ENCODE assay signal across 1 cellular context in the genomic region with DNA sequence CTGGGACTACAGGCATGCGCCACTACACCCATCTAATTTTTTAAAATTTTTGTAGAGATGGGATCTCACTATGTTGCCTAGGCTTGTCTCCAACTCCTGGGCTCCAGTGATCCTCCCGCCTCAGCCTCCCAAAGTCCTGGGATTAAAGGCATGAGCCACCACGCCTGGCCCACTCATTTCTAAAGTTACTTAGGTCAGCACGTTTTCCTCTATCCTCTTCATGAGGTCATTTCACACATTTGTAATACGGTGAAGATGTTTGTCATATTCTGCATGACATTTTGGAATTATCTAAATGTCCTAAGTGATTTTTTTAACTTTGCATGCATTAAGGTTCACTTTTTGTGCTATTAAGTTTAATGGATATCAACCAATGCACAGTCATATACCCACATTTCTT.
TF ChIP-seq lines count a peak whose summit lies in the region.

No MANE protein-coding gene starts in this region.

TF ChIP-seq in GM12878, 131 proteins besides CTCF, POLR2A, EP300 and RAD21:
- TF ChIP-seq BHLHE40 (IDR thresholded peaks at IDR 0.05; ENCODE audit: borderline replicate concordance in 1 of 2, low read depth in 2 of 2, low read length in 1 of 2) (peak in 1 of 2 experiments; percentile 19; a peak in 1 of 4 replicates), JUNB (IDR thresholded peaks at IDR 0.05) (0 out of 2 replicates have a peak, but pooled peaks have one; percentile 12), IKZF1 (conservative IDR thresholded peaks at IDR 0.05) (no peak), MYB (IDR thresholded peaks at IDR 0.05; ENCODE audit: borderline replicate concordance, low read depth, low read length) (no peak), HDGF (IDR thresholded peaks at IDR 0.05) (no peak), RB1 (IDR thresholded peaks at IDR 0.05; ENCODE audit: borderline replicate concordance) (no peak), RAD51 (IDR thresholded peaks at IDR 0.05) (no peak), SMAD1 (IDR thresholded peaks at IDR 0.05; ENCODE audit: low read depth, partially characterized antibody) (no peak), MTA2 (IDR thresholded peaks at IDR 0.05; ENCODE audit: low read depth) (no peak), ZNF274 (IDR thresholded peaks at IDR 0.05; ENCODE audit: insufficient read depth, insufficient read length) (no peak)
- TF ChIP-seq, protein P1, sequence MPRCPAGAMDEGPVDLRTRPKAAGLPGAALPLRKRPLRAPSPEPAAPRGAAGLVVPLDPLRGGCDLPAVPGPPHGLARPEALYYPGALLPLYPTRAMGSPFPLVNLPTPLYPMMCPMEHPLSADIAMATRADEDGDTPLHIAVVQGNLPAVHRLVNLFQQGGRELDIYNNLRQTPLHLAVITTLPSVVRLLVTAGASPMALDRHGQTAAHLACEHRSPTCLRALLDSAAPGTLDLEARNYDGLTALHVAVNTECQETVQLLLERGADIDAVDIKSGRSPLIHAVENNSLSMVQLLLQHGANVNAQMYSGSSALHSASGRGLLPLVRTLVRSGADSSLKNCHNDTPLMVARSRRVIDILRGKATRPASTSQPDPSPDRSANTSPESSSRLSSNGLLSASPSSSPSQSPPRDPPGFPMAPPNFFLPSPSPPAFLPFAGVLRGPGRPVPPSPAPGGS (IDR thresholded peaks at IDR 0.05; ENCODE audit: borderline replicate concordance, insufficient read depth, low read depth, low read length, poor library complexity, severe bottlenecking): no peak
- TF ChIP-seq, protein P2, sequence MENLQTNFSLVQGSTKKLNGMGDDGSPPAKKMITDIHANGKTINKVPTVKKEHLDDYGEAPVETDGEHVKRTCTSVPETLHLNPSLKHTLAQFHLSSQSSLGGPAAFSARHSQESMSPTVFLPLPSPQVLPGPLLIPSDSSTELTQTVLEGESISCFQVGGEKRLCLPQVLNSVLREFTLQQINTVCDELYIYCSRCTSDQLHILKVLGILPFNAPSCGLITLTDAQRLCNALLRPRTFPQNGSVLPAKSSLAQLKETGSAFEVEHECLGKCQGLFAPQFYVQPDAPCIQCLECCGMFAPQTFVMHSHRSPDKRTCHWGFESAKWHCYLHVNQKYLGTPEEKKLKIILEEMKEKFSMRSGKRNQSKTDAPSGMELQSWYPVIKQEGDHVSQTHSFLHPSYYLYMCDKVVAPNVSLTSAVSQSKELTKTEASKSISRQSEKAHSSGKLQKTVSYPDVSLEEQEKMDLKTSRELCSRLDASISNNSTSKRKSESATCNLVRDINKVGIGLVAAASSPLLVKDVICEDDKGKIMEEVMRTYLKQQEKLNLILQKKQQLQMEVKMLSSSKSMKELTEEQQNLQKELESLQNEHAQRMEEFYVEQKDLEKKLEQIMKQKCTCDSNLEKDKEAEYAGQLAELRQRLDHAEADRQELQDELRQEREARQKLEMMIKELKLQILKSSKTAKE (IDR thresholded peaks at IDR 0.05; ENCODE audit: low read depth, poor library complexity, severe bottlenecking): no peak
